Comparison of ENCODE assay signal across 9 cellular contexts in genomic region chr14:62162998-62163589, GRCh38.
DNase-seq lines count a peak whose midpoint lies in the region; ATAC-seq and TF ChIP-seq lines count a peak whose summit lies in the region.
"Had no signal": no experiment of that assay in that cellular context is flagged by ENCODE, and none has a peak within 500 bp of the region (broad histone marks: within the 10 kb centered on the region; RNA-seq: fewer than 3 reads in every experiment).

No MANE protein-coding gene starts in this region.

- TF ChIP-seq CTCF in PC-3 (conservative IDR thresholded peaks at IDR 0.05; ENCODE audit: low read depth, low read length), result peak; percentile 95
- TF ChIP-seq CTCF in epithelial cell of esophagus (IDR thresholded peaks at IDR 0.05; ENCODE audit: insufficient read depth, low read depth, low read length, missing control alignments), result peak; percentile 91

- CTCF ChIA-PET in PC-3 (lab: Charles Lee), result interaction anchor here (0.7 kb wide), 1 partner anchor 1096 kb away, joined by 3 read pairs; no protein-coding TSS in a partner anchor

- H3K27ac ChIP-seq in PC-3 (ENCODE audit: low read length), result no peak overlapping the region

- intact Hi-C loops in PC-3 (cut with micrococcal nuclease), result loop anchor here (1.0 to 10.0 kb wide), 7 partner anchors 238 to 1612 kb away; no protein-coding TSS in a partner anchor

- DNase-seq in COLO829 (ENCODE audit: low spot score) (peak; percentile 66), PC-3 (peak; percentile 79), epithelial cell of esophagus (ENCODE audit: low read depth) (peak; percentile 58), midbrain (lab: John Stamatoyannopoulos, UW) (peak; percentile 52)
- DNase-seq: left cardiac atrium had no signal

- H3K79me2 ChIP-seq in PC-3 (ENCODE audit: low read length), result no peaks in the 10 kb centered on the region

- no TSS peak for BruUV-seq in PC-3 (replicated peaks; lab: Mats Ljungman, UMichigan)

- no peaks in the 10 kb centered on the region for H3K4me1 ChIP-seq in PC-3 (ENCODE audit: insufficient read depth, low read length)

- no peak overlapping the region for H3K4me3 ChIP-seq in PC-3 (ENCODE audit: low read length)
- no peak overlapping the region for H3K4me3 ChIP-seq in epithelial cell of esophagus (ENCODE audit: low read length)

- POLR2A ChIA-PET in PC-3 (lab: Charles Lee; ENCODE audit: unreplicated experiment), result no interaction called here

- H3K9me3 ChIP-seq in PC-3 (ENCODE audit: low read length), result no peaks in the 10 kb centered on the region

- H4K20me1 ChIP-seq in PC-3 (ENCODE audit: low read length), result no peaks in the 10 kb centered on the region

- peak; percentile 78 for TF ChIP-seq RAD21 in Ishikawa (IDR thresholded peaks at IDR 0.05; ENCODE audit: low read depth)

- no peak overlapping the region for H3K4me2 ChIP-seq in PC-3 (ENCODE audit: low read length)

- no peak overlapping the region for H3K9ac ChIP-seq in PC-3 (ENCODE audit: low read length)

- peaks cover 43% of the 10 kb centered on the region for H3K27me3 ChIP-seq in PC-3 (ENCODE audit: low read length)

- H3K9me2 ChIP-seq in PC-3 (replicated peaks; ENCODE audit: low read length), result no peaks in the 10 kb centered on the region

- no peaks in the 10 kb centered on the region for H3K36me3 ChIP-seq in PC-3 (ENCODE audit: low read depth, low read length)

- no peak overlapping the region for H2AFZ ChIP-seq in PC-3 (ENCODE audit: low read length)

- no peak for TF ChIP-seq EP300 in Ishikawa (IDR thresholded peaks at IDR 0.05; ENCODE audit: borderline replicate concordance)

- ATAC-seq in GM18520 (IDR thresholded peaks at IDR 0.05; ENCODE audit: unreplicated experiment) (peak; percentile 49), PC-3 (peak; percentile 92), HG03439 (IDR thresholded peaks at IDR 0.05; ENCODE audit: unreplicated experiment) (no peak), HG02884 (IDR thresholded peaks at IDR 0.05; ENCODE audit: unreplicated experiment) (no peak)

- H3F3A ChIP-seq in PC-3 (ENCODE audit: low read length, unreplicated experiment), result no peaks in the 10 kb centered on the region

TF ChIP-seq in Ishikawa, 13 proteins besides CTCF, POLR2A, EP300 and RAD21:
- no peak for TF ChIP-seq ZBTB7A (IDR thresholded peaks at IDR 0.05; ENCODE audit: low read depth)
- TF ChIP-seq, protein P1, sequence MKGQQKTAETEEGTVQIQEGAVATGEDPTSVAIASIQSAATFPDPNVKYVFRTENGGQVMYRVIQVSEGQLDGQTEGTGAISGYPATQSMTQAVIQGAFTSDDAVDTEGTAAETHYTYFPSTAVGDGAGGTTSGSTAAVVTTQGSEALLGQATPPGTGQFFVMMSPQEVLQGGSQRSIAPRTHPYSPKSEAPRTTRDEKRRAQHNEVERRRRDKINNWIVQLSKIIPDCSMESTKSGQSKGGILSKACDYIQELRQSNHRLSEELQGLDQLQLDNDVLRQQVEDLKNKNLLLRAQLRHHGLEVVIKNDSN (IDR thresholded peaks at IDR 0.05), result no peak
- no peak for TF ChIP-seq NFIC (IDR thresholded peaks at IDR 0.05)
- no peak for TF ChIP-seq FOXM1 (IDR thresholded peaks at IDR 0.05; ENCODE audit: borderline replicate concordance, low read depth)
- TF ChIP-seq YY1 (IDR thresholded peaks at IDR 0.05; ENCODE audit: low read depth), result no peak
- TF ChIP-seq CREB1 (IDR thresholded peaks at IDR 0.05; ENCODE audit: low read depth), result no peak
- no peak for TF ChIP-seq CEBPB (IDR thresholded peaks at IDR 0.05)
- TF ChIP-seq TCF12 (IDR thresholded peaks at IDR 0.05; ENCODE audit: low read depth), result no peak
- no peak for TF ChIP-seq TAF1 (IDR thresholded peaks at IDR 0.05; ENCODE audit: low read depth)
- TF ChIP-seq EGR1 (IDR thresholded peaks at IDR 0.05), result no peak
- TF ChIP-seq TEAD4 (IDR thresholded peaks at IDR 0.05), result no peak
- TF ChIP-seq, protein P2, sequence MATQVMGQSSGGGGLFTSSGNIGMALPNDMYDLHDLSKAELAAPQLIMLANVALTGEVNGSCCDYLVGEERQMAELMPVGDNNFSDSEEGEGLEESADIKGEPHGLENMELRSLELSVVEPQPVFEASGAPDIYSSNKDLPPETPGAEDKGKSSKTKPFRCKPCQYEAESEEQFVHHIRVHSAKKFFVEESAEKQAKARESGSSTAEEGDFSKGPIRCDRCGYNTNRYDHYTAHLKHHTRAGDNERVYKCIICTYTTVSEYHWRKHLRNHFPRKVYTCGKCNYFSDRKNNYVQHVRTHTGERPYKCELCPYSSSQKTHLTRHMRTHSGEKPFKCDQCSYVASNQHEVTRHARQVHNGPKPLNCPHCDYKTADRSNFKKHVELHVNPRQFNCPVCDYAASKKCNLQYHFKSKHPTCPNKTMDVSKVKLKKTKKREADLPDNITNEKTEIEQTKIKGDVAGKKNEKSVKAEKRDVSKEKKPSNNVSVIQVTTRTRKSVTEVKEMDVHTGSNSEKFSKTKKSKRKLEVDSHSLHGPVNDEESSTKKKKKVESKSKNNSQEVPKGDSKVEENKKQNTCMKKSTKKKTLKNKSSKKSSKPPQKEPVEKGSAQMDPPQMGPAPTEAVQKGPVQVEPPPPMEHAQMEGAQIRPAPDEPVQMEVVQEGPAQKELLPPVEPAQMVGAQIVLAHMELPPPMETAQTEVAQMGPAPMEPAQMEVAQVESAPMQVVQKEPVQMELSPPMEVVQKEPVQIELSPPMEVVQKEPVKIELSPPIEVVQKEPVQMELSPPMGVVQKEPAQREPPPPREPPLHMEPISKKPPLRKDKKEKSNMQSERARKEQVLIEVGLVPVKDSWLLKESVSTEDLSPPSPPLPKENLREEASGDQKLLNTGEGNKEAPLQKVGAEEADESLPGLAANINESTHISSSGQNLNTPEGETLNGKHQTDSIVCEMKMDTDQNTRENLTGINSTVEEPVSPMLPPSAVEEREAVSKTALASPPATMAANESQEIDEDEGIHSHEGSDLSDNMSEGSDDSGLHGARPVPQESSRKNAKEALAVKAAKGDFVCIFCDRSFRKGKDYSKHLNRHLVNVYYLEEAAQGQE (IDR thresholded peaks at IDR 0.05; ENCODE audit: low read depth), result no peak
- TF ChIP-seq, protein P3, sequence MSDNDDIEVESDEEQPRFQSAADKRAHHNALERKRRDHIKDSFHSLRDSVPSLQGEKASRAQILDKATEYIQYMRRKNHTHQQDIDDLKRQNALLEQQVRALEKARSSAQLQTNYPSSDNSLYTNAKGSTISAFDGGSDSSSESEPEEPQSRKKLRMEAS (IDR thresholded peaks at IDR 0.05), result no peak

Comparison
In these comparisons a context has a peak if more than half of its experiments do, and no peak if none do; other contexts are left out.
1. ATAC-seq: peak in GM18520 (single experiment) and PC-3 (single experiment); none in HG03439 (single experiment) and HG02884 (single experiment).
2. Peak in every context shown above with its lines, with median percentiles within 50 percentile points of each other: DNase-seq.